In genomic region chr11:119334173-119334930, GRCh38 we compare ENCODE assay signal across 8 cellular contexts. TPM values are rescaled to one million over a fixed set of nuclear protein-coding genes. Genes with fewer than 3 reads are reported as not detected.
DNase-seq lines count a peak whose midpoint lies in the region; ATAC-seq, FAIRE-seq and TF ChIP-seq lines count a peak whose summit lies in the region.

Gene RNF26 (plus strand): TSS chr11:119334527. CDS start chr11:119335123, 596 bp downstream.

- H3K36me3 ChIP-seq in adrenal gland (replicated peaks in 1 of 2) (peaks cover 0 to 11% of the 10 kb centered on the region in 2 donors), heart left ventricle (peaks cover 0 to 10% (median 5%) of the 10 kb centered on the region in 9 donors)

- intact Hi-C loops in adrenal gland (cut with DNase I): loop anchor here in 1 of 2 donors (10.0 kb wide), 2 partner anchors 60 to 130 kb away; partner anchors contain the start of gene CBL
- intact Hi-C loops in heart left ventricle (cut with DNase I): loop anchor here in 2 of 10 donors (10.0 kb wide), 2 partner anchors 190 to 230 kb away; partner anchors contain the start of genes ABCG4 (in 1 of the 2), C2CD2L (in 1 of the 2) and DPAGT1 (in 1 of the 2)

- no peak for TF ChIP-seq CTCF in adrenal gland (IDR thresholded peaks at IDR 0.05)
- no peak for TF ChIP-seq CTCF in heart left ventricle (IDR thresholded peaks at IDR 0.05)
- TF ChIP-seq CTCF in type B pancreatic cell (conservative IDR thresholded peaks at IDR 0.05): no peak

- TF ChIP-seq POLR2A in GM12891 (IDR thresholded peaks at IDR 0.05; ENCODE audit: low read depth, low read length) (peak; percentile 68; the same call in 1 of the 2 replicates), adrenal gland (IDR thresholded peaks at IDR 0.05) (peak; percentile 30 to 70), heart left ventricle (IDR thresholded peaks at IDR 0.05) (peak; percentile 11 to 48)

- peak within 1 kb of the TSS; percentile 65 to 96 (median 84) for H3K4me3 ChIP-seq in adrenal gland
- peak within 1 kb of the TSS; percentile 76 to 99 (median 86) for H3K4me3 ChIP-seq in heart left ventricle

- H3K36me3 Mint-ChIP-seq in T-cell (peaks cover 3% of the 10 kb centered on the region), type B pancreatic cell (no peaks in the 10 kb centered on the region)

- DNase-seq in GM12891 (ENCODE audit: insufficient read length, low spot score) (peak; percentile 98), NCI-H1436 treated with DMSO at 0.1 percent for 48 hours (lab: John Stamatoyannopoulos, UW) (peak; percentile 95), T-cell (peak; percentile 83 to 95 (median 91)), adrenal gland (peak; percentile 95 to 99 (median 97)), heart left ventricle (peak; percentile 94 to 96 (median 96)), pons (ENCODE audit: low spot score) (peak; percentile 100), type B pancreatic cell (ENCODE audit: extremely low spot score, unreplicated experiment) (peak; percentile 94)

- H3K27ac Mint-ChIP-seq in T-cell (peak within 1 kb of the TSS; percentile 92 to 93), type B pancreatic cell (peak within 1 kb of the TSS; percentile 99)

- FAIRE-seq in GM12891 (lab: Jason Lieb, UNC): peak; percentile 100

- H3K27me3 Mint-ChIP-seq in T-cell: peaks cover 16% of the 10 kb centered on the region in 2 donors
- H3K27me3 Mint-ChIP-seq in type B pancreatic cell: peaks cover 16% of the 10 kb centered on the region

- H3K27ac ChIP-seq in adrenal gland: peak within 1 kb of the TSS in 4 of 5 donors; percentile 77 to 88 (median 81)
- peak within 1 kb of the TSS; percentile 50 to 91 (median 82) for H3K27ac ChIP-seq in heart left ventricle

- peaks cover 30 to 49% (median 35%) of the 10 kb centered on the region in 3 donors for H3K4me1 Mint-ChIP-seq in T-cell
- H3K4me1 Mint-ChIP-seq in type B pancreatic cell (ENCODE audit: unreplicated experiment): peaks cover 41% of the 10 kb centered on the region

- CTCF ChIA-PET in T-cell (lab: Charles Lee): interaction anchor here in 1 of 2 donors (0.7 kb wide), 1 partner anchor 250 kb away, joined by 5 read pairs; the partner anchor contains the start of gene HMBS

- H3K9me3 ChIP-seq in adrenal gland (replicated peaks in 1 of 3): no peaks in the 10 kb centered on the region
- H3K9me3 ChIP-seq in heart left ventricle: no peaks in the 10 kb centered on the region

- H3K4me1 ChIP-seq in adrenal gland (replicated peaks in 1 of 2) (peaks cover 9 to 30% of the 10 kb centered on the region in 2 donors), heart left ventricle (peaks cover 5 to 47% (median 32%) of the 10 kb centered on the region in 12 donors)

- H3K27me3 ChIP-seq in adrenal gland (no peaks in the 10 kb centered on the region), heart left ventricle (peaks cover 0 to 3% (median 0%) of the 10 kb centered on the region in 9 donors)

- H3K9me3 Mint-ChIP-seq in T-cell (no peaks in the 10 kb centered on the region), type B pancreatic cell (no peaks in the 10 kb centered on the region)

- peak; percentile 86 for ATAC-seq in HG02840 (IDR thresholded peaks at IDR 0.05; ENCODE audit: low FRiP score, unreplicated experiment)
- peak; percentile 95 to 97 (median 96) for ATAC-seq in T-cell (replicated peaks in 1 of 4)
- ATAC-seq in heart left ventricle: peak; percentile 92 to 96 (median 93)

- H3K4me3 Mint-ChIP-seq in T-cell: peak within 1 kb of the TSS; percentile 93 to 99 (median 98)
- H3K4me3 Mint-ChIP-seq in type B pancreatic cell: peak within 1 kb of the TSS; percentile 100

- WGBS in adrenal gland, 4 donors: 0 to 1% (median 0%) methylated on average over 26 to 54 of the region's 54 CpGs
- WGBS in heart left ventricle, 4 donors: 0% methylated on average over 32 to 54 of the region's 54 CpGs

- POLR2A ChIA-PET in T-cell (lab: Charles Lee): interaction anchor here in 1 of 2 donors (0.6 kb wide), 1 partner anchor 1031 kb away, joined by 3 read pairs; no protein-coding TSS in a partner anchor

TF ChIP-seq in GM12891, 5 proteins besides CTCF, POLR2A, EP300 and RAD21:
- TF ChIP-seq TAF1 (IDR thresholded peaks at IDR 0.05; ENCODE audit: low read depth, low read length) (peak; percentile 86), SPI1 (IDR thresholded peaks at IDR 0.05; ENCODE audit: low read depth, low read length) (no peak), POLR2AphosphoS5 (IDR thresholded peaks at IDR 0.05; ENCODE audit: low read depth, low read length) (peak; percentile 74), POU2F2 (IDR thresholded peaks at IDR 0.05; ENCODE audit: low read depth, low read length) (no peak), PAX5 (IDR thresholded peaks at IDR 0.05; ENCODE audit: insufficient read depth, low read length, severe bottlenecking) (no peak)

RNA-seq across cellular contexts. Expression of gene RNF26, which starts in this region (rescaled TPM):
- polyA plus RNA-seq in GM12891 (2012; ENCODE audit: low read depth, missing spikeins): 14.5 TPM
- total RNA-seq in T-cell (10 to 100 TPM; 18.4 to 21.4 (median 20.3) TPM), adrenal gland (10 to 100 TPM in 7 of 8 donors, 1 to 10 TPM in 1; 8.9 to 28.0 (median 20.6) TPM), heart left ventricle (10 to 100 TPM in 8 of 9 donors, 1 to 10 TPM in 1; 8.1 to 22.4 (median 11.8) TPM), type B pancreatic cell (ENCODE audit: low replicate concordance) (40.3 and 45.6 TPM in 2 replicates)
- polyA plus RNA-seq in adrenal gland (10 to 100 TPM in 2 of 3 donors, 1 to 10 TPM in 1; 9.6 to 13.0 (median 10.7) TPM), heart left ventricle (10 to 100 TPM in 1 of 2 donors, 1 to 10 TPM in 1; 6.2 to 17.6 TPM)

Comparison
In these comparisons a context has a peak if more than half of its experiments do, and no peak if none do; other contexts are left out.
1. Peak in every context shown above with its lines: DNase-seq, ATAC-seq, H3K4me3 ChIP-seq and H3K27ac ChIP-seq.